10 cellular contexts compared by ENCODE assay signal in the genomic region with DNA sequence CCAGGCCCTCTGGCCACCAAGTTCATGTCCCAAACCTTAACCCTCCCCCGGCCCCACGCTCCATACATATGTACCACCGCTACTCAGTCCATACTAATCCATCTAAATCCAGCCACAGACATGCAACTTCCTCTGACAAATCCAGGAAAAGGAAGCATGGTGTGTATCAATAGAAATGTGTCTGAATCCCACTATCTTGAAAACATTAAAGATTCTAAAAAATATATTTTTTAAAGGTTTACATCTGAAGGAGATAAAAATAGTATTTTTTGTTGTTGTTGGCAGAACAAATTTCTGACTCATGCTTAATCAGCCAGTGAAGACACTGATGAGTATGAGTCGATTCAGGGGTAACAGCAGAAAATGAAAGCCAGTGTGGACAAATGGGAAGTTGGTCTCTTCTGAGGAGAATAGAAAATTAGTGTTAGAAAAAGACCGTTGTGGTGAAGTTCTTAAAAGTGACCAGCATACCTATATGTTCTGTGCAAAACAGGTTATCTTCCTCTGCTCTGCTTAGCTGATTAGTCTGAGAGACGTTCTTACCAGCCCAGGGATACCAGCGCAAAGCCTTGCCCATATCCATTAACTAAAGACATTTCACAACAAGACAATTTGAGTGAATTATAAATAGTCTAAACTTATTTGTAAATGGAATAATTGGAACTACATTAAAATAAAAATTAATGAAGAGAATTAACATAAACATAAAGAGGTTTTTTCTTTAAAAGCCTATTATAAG.
A peak's percentile ranks its signal among the peaks of the same experiment; 100 is the strongest.
DNase-seq lines count a peak whose midpoint lies in the region; ATAC-seq and TF ChIP-seq lines count a peak whose summit lies in the region.
"Had no signal": no experiment of that assay in that cellular context is flagged by ENCODE, and none has a peak within 500 bp of the region (broad histone marks: within the 10 kb centered on the region; RNA-seq: fewer than 3 reads in every experiment).

No MANE protein-coding gene starts in this region.

- no peak overlapping the region for H3K23ac ChIP-seq in H9 (ENCODE audit: insufficient read length, low read depth, low read length)

- H3K27me3 Mint-ChIP-seq in naive thymus-derived CD4-positive, alpha-beta T cell: peaks cover 0 to 4% (median 0%) of the 10 kb centered on the region in 5 donors
- no peaks in the 10 kb centered on the region for H3K27me3 Mint-ChIP-seq in H9 (ENCODE audit: low read depth)

- H3K9me3 Mint-ChIP-seq in naive thymus-derived CD4-positive, alpha-beta T cell: peaks cover 3 to 14% (median 6%) of the 10 kb centered on the region in 11 donors
- peaks cover 13 to 14% of the 10 kb centered on the region in 2 experiments for H3K9me3 Mint-ChIP-seq in H9

- no peak overlapping the region for H2AK5ac ChIP-seq in H9 (ENCODE audit: insufficient read length, low read length)

- H3K9ac ChIP-seq in H9 (ENCODE audit: extremely low read depth, insufficient read length, low read length): no peak overlapping the region

- no peak overlapping the region for H2AFZ ChIP-seq in H9 (ENCODE audit: low read length)

- intact Hi-C loops in naive thymus-derived CD4-positive, alpha-beta T cell (cut with micrococcal nuclease): no loop called here
- intact Hi-C loops in body of pancreas (cut with DNase I): no loop called here

- H3K23me2 ChIP-seq in H9 (ENCODE audit: insufficient read length, low read depth, low read length, poor library complexity, severe bottlenecking): no peaks in the 10 kb centered on the region

- POLR2A ChIA-PET in naive thymus-derived CD4-positive, alpha-beta T cell (lab: Charles Lee): no interaction called here

- H3T11ph ChIP-seq in H9 (ENCODE audit: low read length): no peak overlapping the region

- peaks cover 2 to 4% of the 10 kb centered on the region in 2 donors for H3K27me3 ChIP-seq in naive thymus-derived CD4-positive, alpha-beta T cell (ENCODE audit: control insufficient read depth in 2 of 2, insufficient read depth in 2 of 2, low read length in 2 of 2)
- H3K27me3 ChIP-seq in H9 (ENCODE audit: insufficient read depth, low read length) (no peaks in the 10 kb centered on the region), gastroesophageal sphincter (no peaks in the 10 kb centered on the region), body of pancreas (no peaks in the 10 kb centered on the region)

- no peak overlapping the region for H2BK12ac ChIP-seq in H9 (ENCODE audit: insufficient read length, low read depth, low read length)

- no peaks in the 10 kb centered on the region for H3K79me1 ChIP-seq in H9 (ENCODE audit: insufficient read depth, low read depth, low read length, poor library complexity, severe bottlenecking)

- H2BK20ac ChIP-seq in H9 (ENCODE audit: low read depth, low read length, poor library complexity, severe bottlenecking): no peak overlapping the region

- DNase-seq in ELR (ENCODE audit: low read depth) (peak; percentile 85), OCI-M1 (lab: John Stamatoyannopoulos, UW) (peak; percentile 38), dedifferentiated amniotic fluid mesenchymal stem cell (ENCODE audit: extremely low spot score) (peak; percentile 42), T-helper 9 cell (no peak), H9 (no peak), body of pancreas (no peak)
- DNase-seq in naive thymus-derived CD4-positive, alpha-beta T cell: no peak
- DNase-seq: NCI-H146; stimulated activated naive CD4-positive, alpha-beta T cell treated with Interleukin-2 at 50 U/mL for 16 hours had no signal

- TF ChIP-seq POLR2A in gastroesophageal sphincter (IDR thresholded peaks at IDR 0.05): no peak
- TF ChIP-seq POLR2A in body of pancreas (IDR thresholded peaks at IDR 0.05): no peak

- no peak overlapping the region for H3K4me2 ChIP-seq in H9 (ENCODE audit: insufficient read depth, insufficient read length, low read length)

- H3K4ac ChIP-seq in H9 (ENCODE audit: low read depth, low read length): no peak overlapping the region

- no peak overlapping the region for H4K8ac ChIP-seq in H9 (replicated peaks; ENCODE audit: insufficient read length, low read depth, low read length)

- H3K4me3 Mint-ChIP-seq in naive thymus-derived CD4-positive, alpha-beta T cell: no peak overlapping the region
- no peak overlapping the region for H3K4me3 Mint-ChIP-seq in H9

- H4K5ac ChIP-seq in H9 (ENCODE audit: insufficient read length, low read depth, low read length): no peak overlapping the region

- CTCF ChIA-PET in naive thymus-derived CD4-positive, alpha-beta T cell (lab: Charles Lee): no interaction called here

- H3K27ac ChIP-seq in naive thymus-derived CD4-positive, alpha-beta T cell (ENCODE audit: low read depth, low read length): no peak overlapping the region
- H3K27ac ChIP-seq in H9 (ENCODE audit: insufficient read length, low read depth, low read length): no peak overlapping the region
- H3K27ac ChIP-seq in gastroesophageal sphincter: no peak overlapping the region
- no peak overlapping the region for H3K27ac ChIP-seq in body of pancreas

- peak; percentile 45 for ATAC-seq in naive thymus-derived CD4-positive, alpha-beta T cell
- ATAC-seq in gastroesophageal sphincter (no peak), body of pancreas (no peak)

- H4K20me1 ChIP-seq in H9 (ENCODE audit: control insufficient read depth, insufficient read depth, insufficient read length): no peaks in the 10 kb centered on the region

- no peaks in the 10 kb centered on the region for H3K36me3 ChIP-seq in naive thymus-derived CD4-positive, alpha-beta T cell (ENCODE audit: control insufficient read depth in 2 of 3, insufficient read depth in 3 of 3, low read length in 3 of 3)
- H3K36me3 ChIP-seq in gastroesophageal sphincter (no peaks in the 10 kb centered on the region), body of pancreas (replicated peaks in 1 of 2; ENCODE audit: insufficient read depth in 1 of 2, low read depth in 2 of 2) (no peaks in the 10 kb centered on the region)

- no peak overlapping the region for H4K91ac ChIP-seq in H9 (ENCODE audit: insufficient read length, low read depth, low read length)

- no peak for TF ChIP-seq EP300 in gastroesophageal sphincter (IDR thresholded peaks at IDR 0.05)

- no peaks in the 10 kb centered on the region for H3K4me1 ChIP-seq in naive thymus-derived CD4-positive, alpha-beta T cell (ENCODE audit: control insufficient read depth in 2 of 2, insufficient read depth in 2 of 2, low read length in 2 of 2)
- H3K4me1 ChIP-seq in H9 (ENCODE audit: insufficient read depth, low read length) (no peaks in the 10 kb centered on the region), gastroesophageal sphincter (no peaks in the 10 kb centered on the region), body of pancreas (peaks cover 4% of the 10 kb centered on the region)

- H2BK5ac ChIP-seq in H9 (ENCODE audit: insufficient read length, low read length): no peak overlapping the region

- H3K27ac Mint-ChIP-seq in naive thymus-derived CD4-positive, alpha-beta T cell: no peak overlapping the region
- H3K27ac Mint-ChIP-seq in H9: no peak overlapping the region

- no peak overlapping the region for H3K4me3 ChIP-seq in naive thymus-derived CD4-positive, alpha-beta T cell (ENCODE audit: low read length)
- H3K4me3 ChIP-seq in gastroesophageal sphincter (no peak overlapping the region), body of pancreas (no peak overlapping the region)

- no peak overlapping the region for H2BK120ac ChIP-seq in H9 (ENCODE audit: low read depth, low read length, poor library complexity, severe bottlenecking)

- no peaks in the 10 kb centered on the region for H3K4me1 Mint-ChIP-seq in naive thymus-derived CD4-positive, alpha-beta T cell
- H3K4me1 Mint-ChIP-seq in H9: no peaks in the 10 kb centered on the region

- no peaks in the 10 kb centered on the region for H3K79me2 ChIP-seq in H9 (ENCODE audit: insufficient read depth, low read length)

- H2BK15ac ChIP-seq in H9 (ENCODE audit: low read depth, low read length): no peak overlapping the region

- WGBS in H9 (ENCODE audit: extremely low coverage, insufficient read length, low lambda C conversion rate): no CpG with 5 or more reads among the region's 7 CpGs
- 30 to 71% methylated on average over 4 to 5 of the region's 7 CpGs for WGBS in gastroesophageal sphincter (ENCODE audit: low coverage in 1 of 2), 2 donors
- WGBS in body of pancreas, 2 donors: 67 to 78% methylated on average over 7 of the region's 7 CpGs

- H3K36me3 Mint-ChIP-seq in naive thymus-derived CD4-positive, alpha-beta T cell: peaks cover 0 to 22% (median 8%) of the 10 kb centered on the region in 5 donors
- peaks cover 4 to 13% (median 10%) of the 10 kb centered on the region in 3 experiments; a peak in 6 of 7 replicates for H3K36me3 Mint-ChIP-seq in H9 (ENCODE audit: insufficient read depth in 1 of 3, low read depth in 3 of 3)

- no peak overlapping the region for H3K18ac ChIP-seq in H9 (ENCODE audit: insufficient read length, low read depth, low read length)

- TF ChIP-seq CTCF in H9 (conservative IDR thresholded peaks at IDR 0.05) (no peak), gastroesophageal sphincter (IDR thresholded peaks at IDR 0.05) (no peak), body of pancreas (IDR thresholded peaks at IDR 0.05) (no peak)

- no peak overlapping the region for H3K56ac ChIP-seq in H9 (ENCODE audit: insufficient read length, low read depth, low read length)

- H3K9me3 ChIP-seq in naive thymus-derived CD4-positive, alpha-beta T cell (ENCODE audit: control insufficient read depth in 2 of 3, low read length in 3 of 3): no peaks in the 10 kb centered on the region
- peaks cover 4% of the 10 kb centered on the region for H3K9me3 ChIP-seq in H9 (ENCODE audit: control insufficient read depth, low read depth, low read length)
- no peaks in the 10 kb centered on the region for H3K9me3 ChIP-seq in gastroesophageal sphincter
- H3K9me3 ChIP-seq in body of pancreas: no peaks in the 10 kb centered on the region

- H3K14ac ChIP-seq in H9 (ENCODE audit: insufficient read depth, low read length): no peak overlapping the region

Comparison
In these comparisons a context has a peak if more than half of its experiments do, and no peak if none do; other contexts are left out.
1. DNase-seq: peak in ELR (single experiment), OCI-M1 (single experiment) and dedifferentiated amniotic fluid mesenchymal stem cell (single experiment); none in naive thymus-derived CD4-positive, alpha-beta T cell (0 of 9), T-helper 9 cell (single experiment), H9 (single experiment) and body of pancreas (0 of 4).